In genomic region chr12:55742719-55743130, GRCh38 we compare ENCODE assay signal across 8 cellular contexts. TPM values are rescaled to one million over a fixed set of nuclear protein-coding genes. Genes with fewer than 3 reads are reported as not detected.
DNase-seq lines count a peak whose midpoint lies in the region; ATAC-seq, FAIRE-seq and TF ChIP-seq lines count a peak whose summit lies in the region.

Gene GDF11 (plus strand): TSS chr12:55743122. CDS start chr12:55743317, 195 bp downstream.

- H3K4me1 ChIP-seq in small intestine (ENCODE audit: control insufficient read depth in 2 of 2, insufficient read depth in 1 of 2, low read depth in 1 of 2, low read length in 1 of 2), result peaks cover 0 to 14% of the 10 kb centered on the region in 2 donors

- 0 to 1% (median 0%) methylated on average over 16 to 19 of the region's 19 CpGs for WGBS in small intestine, 3 donors

- FAIRE-seq in bronchial epithelial cell (lab: Jason Lieb, UNC) (no peak), small intestine (lab: Jason Lieb, UNC) (no peak)

- peak; percentile 35 for DNase-seq in GDM1 (lab: John Stamatoyannopoulos, UW)
- DNase-seq in NCI-H2196 (lab: John Stamatoyannopoulos, UW; ENCODE audit: unreplicated experiment), result peak; percentile 85
- DNase-seq in WERI-Rb-1, result peak; percentile 89
- DNase-seq in bronchial epithelial cell (ENCODE audit: low read depth), result peak; percentile 42
- peak; percentile 74 for DNase-seq in iris pigment epithelial cell (ENCODE audit: low read depth)
- peak; percentile 52 for DNase-seq in small intestine

- H3K9me3 ChIP-seq in WERI-Rb-1 (ENCODE audit: severe bottlenecking) (no peaks in the 10 kb centered on the region), small intestine (ENCODE audit: control insufficient read depth, low read depth) (no peaks in the 10 kb centered on the region)

- ATAC-seq in HG02852 (IDR thresholded peaks at IDR 0.05; ENCODE audit: unreplicated experiment), result peak; percentile 38
- ATAC-seq in GM21381 (IDR thresholded peaks at IDR 0.05; ENCODE audit: unreplicated experiment), result no peak

- H3K36me3 ChIP-seq in WERI-Rb-1 (peaks cover 9% of the 10 kb centered on the region), bronchial epithelial cell (ENCODE audit: control insufficient read depth, insufficient read depth, low read length) (no peaks in the 10 kb centered on the region), small intestine (ENCODE audit: control insufficient read depth in 2 of 2, insufficient read depth in 2 of 2, low read length in 2 of 2) (no peaks in the 10 kb centered on the region)

- H3K4me3 ChIP-seq in WERI-Rb-1 (ENCODE audit: low read depth, low read length) (peak within 1 kb of the TSS; percentile 79), bronchial epithelial cell (ENCODE audit: low read depth, low read length) (peak within 1 kb of the TSS; percentile 46), small intestine (ENCODE audit: low read depth in 1 of 2, low read length in 2 of 2) (peak within 1 kb of the TSS; percentile 59 to 73)

- no peaks in the 10 kb centered on the region for H3K27me3 ChIP-seq in WERI-Rb-1 (ENCODE audit: insufficient read depth, low read depth, severe bottlenecking)
- H3K27me3 ChIP-seq in bronchial epithelial cell (ENCODE audit: control insufficient read depth, insufficient read depth, low read length), result no peaks in the 10 kb centered on the region
- H3K27me3 ChIP-seq in small intestine (ENCODE audit: control insufficient read depth in 2 of 2, insufficient read depth in 2 of 2, low read length in 2 of 2), result no peaks in the 10 kb centered on the region

- H3K27ac ChIP-seq in WERI-Rb-1 (peak within 1 kb of the TSS; percentile 84), small intestine (ENCODE audit: low read depth in 1 of 2, low read length in 1 of 2) (peak within 1 kb of the TSS in 1 of 2 donors; percentile 59)

- TF ChIP-seq CTCF in WERI-Rb-1 (IDR thresholded peaks at IDR 0.05; ENCODE audit: low read depth, low read length), result no peak
- TF ChIP-seq CTCF in bronchial epithelial cell (IDR thresholded peaks at IDR 0.05; ENCODE audit: insufficient read depth, low read length, severe bottlenecking), result no peak

RNA-seq across cellular contexts. Expression of gene GDF11, which starts in this region (rescaled TPM):
- 0.13 and 0.26 TPM in 2 replicates for total RNA-seq in bronchial epithelial cell
- polyA plus RNA-seq in small intestine, result 1 to 10 TPM in 2 of 3 donors, under 1 TPM in 1; 0.22 to 2.7 (median 2.2) TPM

Comparison
In these comparisons a context has a peak if more than half of its experiments do, and no peak if none do; other contexts are left out.
1. Peak in DNase-seq and H3K4me3 ChIP-seq in bronchial epithelial cell; RNA of the gene not detected or under 1 TPM.
2. DNase-seq: peak in every context shown above with its lines; median percentile 89 in WERI-Rb-1; 85 in NCI-H2196; 74 in iris pigment epithelial cell; 52 in small intestine; 42 in bronchial epithelial cell; 35 in GDM1.